Comparison of ENCODE assay signal across 1 cellular context in the genomic region with DNA sequence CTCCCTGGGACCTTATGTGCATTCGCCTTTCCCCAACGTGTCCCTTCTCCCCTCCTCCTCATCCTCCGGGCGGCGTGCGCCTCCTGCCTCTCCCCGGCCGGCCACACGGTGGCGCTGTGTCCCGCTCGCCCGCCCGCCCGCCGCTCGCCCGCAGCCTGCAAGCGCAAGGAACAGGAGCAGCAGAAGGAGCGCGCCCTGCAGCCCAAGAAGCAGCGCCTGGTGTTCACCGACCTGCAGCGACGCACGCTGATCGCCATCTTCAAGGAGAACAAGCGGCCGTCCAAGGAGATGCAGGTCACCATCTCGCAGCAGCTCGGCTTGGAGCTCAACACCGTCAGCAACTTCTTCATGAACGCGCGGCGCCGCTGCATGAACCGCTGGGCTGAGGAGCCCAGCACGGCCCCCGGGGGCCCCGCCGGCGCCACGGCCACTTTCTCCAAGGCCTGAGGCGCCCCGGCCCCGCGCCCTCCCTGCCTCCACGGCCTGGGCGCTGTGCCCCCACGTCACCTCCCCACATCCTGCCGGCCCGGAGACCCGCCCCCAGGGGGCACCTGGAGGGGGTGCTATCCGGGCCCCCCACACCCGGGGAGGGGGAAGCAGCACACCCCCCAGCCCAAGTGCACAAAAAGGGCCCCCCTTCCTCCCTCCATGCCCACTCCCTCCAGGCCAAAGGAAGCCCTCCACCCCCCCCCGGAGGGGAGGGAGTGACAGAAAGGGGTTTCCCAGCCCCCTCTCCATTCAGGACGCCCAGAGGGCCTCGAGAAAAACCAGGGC.
TF ChIP-seq lines count a peak whose summit lies in the region.

No MANE protein-coding gene starts in this region.

TF ChIP-seq in K562, 482 proteins besides CTCF, POLR2A, EP300 and RAD21 (continued from another document):
- TF ChIP-seq, protein P1, sequence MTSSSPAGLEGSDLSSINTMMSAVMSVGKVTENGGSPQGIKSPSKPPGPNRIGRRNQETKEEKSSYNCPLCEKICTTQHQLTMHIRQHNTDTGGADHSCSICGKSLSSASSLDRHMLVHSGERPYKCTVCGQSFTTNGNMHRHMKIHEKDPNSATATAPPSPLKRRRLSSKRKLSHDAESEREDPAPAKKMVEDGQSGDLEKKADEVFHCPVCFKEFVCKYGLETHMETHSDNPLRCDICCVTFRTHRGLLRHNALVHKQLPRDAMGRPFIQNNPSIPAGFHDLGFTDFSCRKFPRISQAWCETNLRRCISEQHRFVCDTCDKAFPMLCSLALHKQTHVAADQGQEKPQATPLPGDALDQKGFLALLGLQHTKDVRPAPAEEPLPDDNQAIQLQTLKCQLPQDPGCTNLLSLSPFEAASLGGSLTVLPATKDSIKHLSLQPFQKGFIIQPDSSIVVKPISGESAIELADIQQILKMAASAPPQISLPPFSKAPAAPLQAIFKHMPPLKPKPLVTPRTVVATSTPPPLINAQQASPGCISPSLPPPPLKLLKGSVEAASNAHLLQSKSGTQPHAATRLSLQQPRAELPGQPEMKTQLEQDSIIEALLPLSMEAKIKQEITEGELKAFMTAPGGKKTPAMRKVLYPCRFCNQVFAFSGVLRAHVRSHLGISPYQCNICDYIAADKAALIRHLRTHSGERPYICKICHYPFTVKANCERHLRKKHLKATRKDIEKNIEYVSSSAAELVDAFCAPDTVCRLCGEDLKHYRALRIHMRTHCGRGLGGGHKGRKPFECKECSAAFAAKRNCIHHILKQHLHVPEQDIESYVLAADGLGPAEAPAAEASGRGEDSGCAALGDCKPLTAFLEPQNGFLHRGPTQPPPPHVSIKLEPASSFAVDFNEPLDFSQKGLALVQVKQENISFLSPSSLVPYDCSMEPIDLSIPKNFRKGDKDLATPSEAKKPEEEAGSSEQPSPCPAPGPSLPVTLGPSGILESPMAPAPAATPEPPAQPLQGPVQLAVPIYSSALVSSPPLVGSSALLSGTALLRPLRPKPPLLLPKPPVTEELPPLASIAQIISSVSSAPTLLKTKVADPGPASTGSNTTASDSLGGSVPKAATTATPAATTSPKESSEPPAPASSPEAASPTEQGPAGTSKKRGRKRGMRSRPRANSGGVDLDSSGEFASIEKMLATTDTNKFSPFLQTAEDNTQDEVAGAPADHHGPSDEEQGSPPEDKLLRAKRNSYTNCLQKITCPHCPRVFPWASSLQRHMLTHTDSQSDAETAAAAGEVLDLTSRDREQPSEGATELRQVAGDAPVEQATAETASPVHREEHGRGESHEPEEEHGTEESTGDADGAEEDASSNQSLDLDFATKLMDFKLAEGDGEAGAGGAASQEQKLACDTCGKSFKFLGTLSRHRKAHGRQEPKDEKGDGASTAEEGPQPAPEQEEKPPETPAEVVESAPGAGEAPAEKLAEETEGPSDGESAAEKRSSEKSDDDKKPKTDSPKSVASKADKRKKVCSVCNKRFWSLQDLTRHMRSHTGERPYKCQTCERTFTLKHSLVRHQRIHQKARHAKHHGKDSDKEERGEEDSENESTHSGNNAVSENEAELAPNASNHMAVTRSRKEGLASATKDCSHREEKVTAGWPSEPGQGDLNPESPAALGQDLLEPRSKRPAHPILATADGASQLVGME (CRISPR knock-in tag; IDR thresholded peaks at IDR 0.05): no peak
TF ChIP-seq in K562: peak in this region for 61.
